ENCODE assay signal across 1 cellular context in the genomic region with DNA sequence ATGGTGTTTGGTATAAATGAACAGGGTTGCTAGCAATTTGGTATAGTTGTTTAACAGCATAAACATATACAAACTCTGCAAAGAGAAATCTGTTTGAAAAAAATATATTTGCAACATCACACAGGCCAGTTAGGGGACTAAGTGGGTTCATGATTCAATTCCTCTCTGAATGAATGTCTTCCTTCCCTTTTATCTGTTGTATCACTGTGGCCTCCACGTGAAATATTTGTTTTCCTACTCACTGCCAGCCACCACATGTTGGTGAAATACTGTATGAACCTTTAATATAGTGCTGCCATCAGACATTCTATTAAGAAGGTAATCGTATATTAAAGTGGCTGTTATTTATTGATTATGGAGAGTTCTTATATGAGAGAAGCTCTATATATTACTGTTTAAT.
TF ChIP-seq lines count a peak whose summit lies in the region.

No MANE protein-coding gene starts in this region.

TF ChIP-seq in SK-N-SH, 30 proteins besides CTCF, POLR2A, EP300 and RAD21 (continued from another document):
- TF ChIP-seq, protein P1, sequence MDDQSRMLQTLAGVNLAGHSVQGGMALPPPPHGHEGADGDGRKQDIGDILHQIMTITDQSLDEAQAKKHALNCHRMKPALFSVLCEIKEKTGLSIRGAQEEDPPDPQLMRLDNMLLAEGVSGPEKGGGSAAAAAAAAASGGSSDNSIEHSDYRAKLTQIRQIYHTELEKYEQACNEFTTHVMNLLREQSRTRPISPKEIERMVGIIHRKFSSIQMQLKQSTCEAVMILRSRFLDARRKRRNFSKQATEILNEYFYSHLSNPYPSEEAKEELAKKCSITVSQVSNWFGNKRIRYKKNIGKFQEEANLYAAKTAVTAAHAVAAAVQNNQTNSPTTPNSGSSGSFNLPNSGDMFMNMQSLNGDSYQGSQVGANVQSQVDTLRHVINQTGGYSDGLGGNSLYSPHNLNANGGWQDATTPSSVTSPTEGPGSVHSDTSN (IDR thresholded peaks at IDR 0.05): peak; percentile 3; the same call in 1 of the 2 replicates
